ENCODE assay signal across 8 cellular contexts in genomic region chr5:132776077-132776931, GRCh38. TPM values are rescaled to one million over a fixed set of nuclear protein-coding genes. Genes with fewer than 3 reads are reported as not detected.
DNase-seq lines count a peak whose midpoint lies in the region; ATAC-seq and TF ChIP-seq lines count a peak whose summit lies in the region.

No MANE protein-coding gene starts in this region.

- peak overlapping the region; percentile 80 for H3K4me2 ChIP-seq in GM23248 (ENCODE audit: unreplicated experiment)
- peak overlapping the region; percentile 44 for H3K4me2 ChIP-seq in OCI-LY1 (ENCODE audit: low read length)

- H3F3A ChIP-seq in GM23248 (ENCODE audit: insufficient read depth) (no peaks in the 10 kb centered on the region), OCI-LY1 (ENCODE audit: insufficient read depth, low read length) (no peaks in the 10 kb centered on the region)

- CTCF ChIA-PET in GM10248 (lab: Yijun Ruan, JAX) = interaction anchor here (0.9 to 2.2 kb wide), 6 partner anchors 10 to 276 kb away, joined by 3 to 10 read pairs (median 5); partner anchors contain the start of gene CCNI2

- H3K4me3 ChIP-seq in GM23248 (peak overlapping the region; percentile 83), OCI-LY1 (ENCODE audit: low read depth, low read length, poor library complexity, severe bottlenecking) (peak overlapping the region; percentile 61)

- H2AFZ ChIP-seq in GM23248 = peak overlapping the region; percentile 98
- H2AFZ ChIP-seq in OCI-LY1 (ENCODE audit: low read length) = no peak overlapping the region

- H3K9ac ChIP-seq in GM23248 (peak overlapping the region; percentile 77), OCI-LY1 (ENCODE audit: low read length) (no peak overlapping the region)

- no peaks in the 10 kb centered on the region for H3K9me2 ChIP-seq in GM23248 (ENCODE audit: insufficient read depth)
- H3K9me2 ChIP-seq in OCI-LY1 (ENCODE audit: low read depth, low read length) = no peaks in the 10 kb centered on the region

- H3K27me3 ChIP-seq in GM23248 (replicated peaks; ENCODE audit: insufficient read depth) (no peaks in the 10 kb centered on the region), OCI-LY1 (ENCODE audit: insufficient read depth, low read length) (peaks cover 5% of the 10 kb centered on the region; the same call in 1 of the 2 replicates)

- POLR2A ChIA-PET in GM10248 (lab: Yijun Ruan, JAX) = no interaction called here

- H3K27ac ChIP-seq in GM23248 = no peak overlapping the region
- H3K27ac ChIP-seq in OCI-LY1 (ENCODE audit: low read depth, low read length, poor library complexity, severe bottlenecking) = no peak overlapping the region

- H3K36me3 ChIP-seq in GM23248 (ENCODE audit: low read depth) (no peaks in the 10 kb centered on the region), OCI-LY1 (ENCODE audit: insufficient read depth, low read length) (no peaks in the 10 kb centered on the region)

- ATAC-seq in stimulated activated naive CD8-positive, alpha-beta T cell treated with anti-CD3 and anti-CD28 coated beads, Interleukin-15, Interleukin-2, amounts not matched to agents 100 U/mL and 50 U/mL, for 24 hours = no peak

- H3K79me2 ChIP-seq in GM23248 (ENCODE audit: insufficient read depth) (peaks cover 52% of the 10 kb centered on the region), OCI-LY1 (ENCODE audit: insufficient read depth, low read length) (no peaks in the 10 kb centered on the region)

- DNase-seq in EH (ENCODE audit: low read depth) = peak; percentile 71
- peak; percentile 53 for DNase-seq in GM23248
- DNase-seq in cerebellum (ENCODE audit: low spot score) = peak; percentile 41
- DNase-seq in kidney tubule cell (ENCODE audit: low spot score) = peak; percentile 67
- DNase-seq in stimulated activated naive CD8-positive, alpha-beta T cell treated with anti-CD3 and anti-CD28 coated beads, Interleukin-15, Interleukin-2, amounts not matched to agents 100 U/mL and 50 U/mL, for 24 hours = peak; percentile 15
- DNase-seq in GM10248 (ENCODE audit: extremely low spot score) = no peak
- no peak for DNase-seq in stimulated activated CD4-positive, alpha-beta T cell treated with anti-CD3 and anti-CD28 coated beads, Interleukin-1b, Interleukin-23, amount 100 ng/mL, for 48 hours

- in situ Hi-C loops in GM23248 (cut with MboI) = no loop called here

- 2 to 4% methylated on average over 24 to 40 of the region's 40 CpGs for WGBS in GM23248 (ENCODE audit: low coverage in 1 of 2, low lambda C conversion rate in 2 of 2, missing lambda C conversion rate in 2 of 2), 2 experiments

- H3K4me1 ChIP-seq in GM23248 (ENCODE audit: insufficient read depth) = peaks cover 24% of the 10 kb centered on the region
- no peaks in the 10 kb centered on the region for H3K4me1 ChIP-seq in OCI-LY1 (ENCODE audit: insufficient read depth, low read length, severe bottlenecking)

- H4K20me1 ChIP-seq in GM23248 (ENCODE audit: insufficient read depth) (no peaks in the 10 kb centered on the region), OCI-LY1 (ENCODE audit: insufficient read depth, low read length) (no peaks in the 10 kb centered on the region)

- H3K9me3 ChIP-seq in GM23248 (ENCODE audit: low read depth) (no peaks in the 10 kb centered on the region), OCI-LY1 (ENCODE audit: low read length) (no peaks in the 10 kb centered on the region)

- no peak for TF ChIP-seq CTCF in OCI-LY1 (IDR thresholded peaks at IDR 0.05; ENCODE audit: low read length)
- TF ChIP-seq CTCF in GM10248 (IDR thresholded peaks at IDR 0.05; ENCODE audit: control extremely low read depth, extremely low read depth, low read depth, missing control alignments) = no peak

RNA-seq across cellular contexts. Expression of gene SEPTIN8, which starts 0.7 kb away (rescaled TPM):
- 36.5 and 41.9 TPM in 2 replicates for total RNA-seq in GM23248 (2014; rRNA removed; shearing (Covaris generic))
- 26.9 and 28.8 TPM in 2 replicates for polyA plus RNA-seq in GM23248 (2016; fragmentation: Nextera tagmentation; extraction: Ambion mirVana)
- total RNA-seq in cerebellum = 28.7 TPM

RNA-seq across cellular contexts. Expression of gene CCNI2, which starts 29.1 kb away (rescaled TPM):
- total RNA-seq in GM23248 (2014; rRNA removed; shearing (Covaris generic)) = not detected in 2 replicates
- 0.51 and 0.73 TPM in 2 replicates for polyA plus RNA-seq in GM23248 (2016; fragmentation: Nextera tagmentation; extraction: Ambion mirVana)
- total RNA-seq in cerebellum = 1.5 TPM

RNA-seq across cellular contexts. Expression of gene SOWAHA, which starts 36.8 kb away (rescaled TPM):
- total RNA-seq in GM23248 (2014; rRNA removed; shearing (Covaris generic)) = not detected in 2 replicates
- polyA plus RNA-seq in GM23248 (2016; fragmentation: Nextera tagmentation; extraction: Ambion mirVana) = not detected in 2 replicates
- total RNA-seq in cerebellum = 4.9 TPM

RNA-seq across cellular contexts. Expression of gene KIF3A, which starts 39.0 kb away (rescaled TPM):
- total RNA-seq in GM23248 (2014; rRNA removed; shearing (Covaris generic)) = 6.8 TPM in 2 replicates
- polyA plus RNA-seq in GM23248 (2016; fragmentation: Nextera tagmentation; extraction: Ambion mirVana) = 13.9 and 18.8 TPM in 2 replicates
- 73.5 TPM for total RNA-seq in cerebellum

RNA-seq across cellular contexts. Expression of gene SHROOM1, which starts 54.1 kb away (rescaled TPM):
- 9.9 and 13.2 TPM in 2 replicates for total RNA-seq in GM23248 (2014; rRNA removed; shearing (Covaris generic))
- polyA plus RNA-seq in GM23248 (2016; fragmentation: Nextera tagmentation; extraction: Ambion mirVana) = 3.8 and 3.9 TPM in 2 replicates
- total RNA-seq in cerebellum = 2.4 TPM

Comparison
In these comparisons a context has a peak if more than half of its experiments do, and no peak if none do; other contexts are left out.
1. DNase-seq: peak in EH (single experiment), GM23248 (single experiment), cerebellum (single experiment), kidney tubule cell (single experiment) and stimulated activated naive CD8-positive, alpha-beta T cell treated with anti-CD3 and anti-CD28 coated beads, Interleukin-15, Interleukin-2, amounts not matched to agents 100 U/mL and 50 U/mL, for 24 hours (single experiment); none in GM10248 (single experiment) and stimulated activated CD4-positive, alpha-beta T cell treated with anti-CD3 and anti-CD28 coated beads, Interleukin-1b, Interleukin-23, amount 100 ng/mL, for 48 hours (single experiment).